18 cellular contexts compared by ENCODE assay signal in the genomic region with DNA sequence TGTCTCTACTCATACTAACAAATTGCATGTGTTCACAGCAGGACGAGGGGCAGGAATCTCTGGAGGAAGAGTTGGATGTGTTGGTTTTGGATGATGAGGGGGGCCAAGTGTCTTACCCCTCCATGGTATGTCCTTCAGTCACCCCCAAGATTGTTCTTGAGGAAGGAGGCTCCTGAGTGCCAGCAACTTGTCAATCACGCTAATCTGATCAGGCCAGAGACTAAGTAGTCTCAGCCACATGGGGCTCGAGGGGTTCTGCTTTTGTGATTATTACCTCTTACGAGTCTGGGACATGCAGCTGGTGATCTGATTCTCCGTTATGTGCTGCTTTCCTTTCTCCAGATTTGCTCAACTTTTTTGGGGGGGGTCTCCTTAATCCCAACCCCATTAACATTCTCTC. TPM values are rescaled to one million over a fixed set of nuclear protein-coding genes. Genes with fewer than 3 reads are reported as not detected.
DNase-seq lines count a peak whose midpoint lies in the region; ATAC-seq and TF ChIP-seq lines count a peak whose summit lies in the region.
"Had no signal": no experiment of that assay in that cellular context is flagged by ENCODE, and none has a peak within 500 bp of the region (broad histone marks: within the 10 kb centered on the region; RNA-seq: fewer than 3 reads in every experiment).

No MANE protein-coding gene starts in this region.

- no peaks in the 10 kb centered on the region for H3K9me2 ChIP-seq in hepatocyte (replicated peaks; ENCODE audit: insufficient read depth)

- no peak overlapping the region for H3K4me3 Mint-ChIP-seq in activated CD4-positive, alpha-beta T cell treated with anti-CD3 and anti-CD28 coated beads, Interleukin-2, amount 10 ng/mL, durations not matched to agents 24 days and 14 days
- no peak overlapping the region for H3K4me3 Mint-ChIP-seq in activated CD4-positive, alpha-beta T cell treated with anti-CD3 and anti-CD28 coated beads, Interleukin-2, amount 10 ng/mL, durations not matched to agents 7 days and 5 days
- H3K4me3 Mint-ChIP-seq: activated CD8-positive, alpha-beta T cell treated with anti-CD3 and anti-CD28 coated beads for 36 hours; activated T-cell treated with anti-CD3 and anti-CD28 coated beads, Interleukin-2, amount 50 U/mL, for 4 hours; B cell had no signal

- no peaks in the 10 kb centered on the region for H3K27me3 Mint-ChIP-seq in activated CD4-positive, alpha-beta T cell treated with anti-CD3 and anti-CD28 coated beads, Interleukin-2, amount 10 ng/mL, durations not matched to agents 24 days and 14 days
- H3K27me3 Mint-ChIP-seq in activated CD4-positive, alpha-beta T cell treated with anti-CD3 and anti-CD28 coated beads, Interleukin-2, amount 10 ng/mL, durations not matched to agents 7 days and 5 days: no peaks in the 10 kb centered on the region
- H3K27me3 Mint-ChIP-seq: activated CD8-positive, alpha-beta T cell treated with anti-CD3 and anti-CD28 coated beads for 36 hours; B cell had no signal

- H3K27ac ChIP-seq in hepatocyte: no peak overlapping the region
- H3K27ac ChIP-seq: esophagus muscularis mucosa, thoracic aorta had no signal

- peak overlapping the region; percentile 48 for H3K27ac Mint-ChIP-seq in activated CD4-positive, alpha-beta T cell treated with anti-CD3 and anti-CD28 coated beads, Interleukin-2, amount 10 ng/mL, durations not matched to agents 24 days and 14 days
- no peak overlapping the region for H3K27ac Mint-ChIP-seq in activated CD4-positive, alpha-beta T cell treated with anti-CD3 and anti-CD28 coated beads, Interleukin-2, amount 10 ng/mL, durations not matched to agents 7 days and 5 days
- H3K27ac Mint-ChIP-seq: activated CD8-positive, alpha-beta T cell treated with anti-CD3 and anti-CD28 coated beads for 36 hours; B cell had no signal

- TF ChIP-seq POLR2A in erythroblast (IDR thresholded peaks at IDR 0.05; ENCODE audit: low read length): no peak

- peaks cover 27% of the 10 kb centered on the region for H3K36me3 Mint-ChIP-seq in activated CD4-positive, alpha-beta T cell treated with anti-CD3 and anti-CD28 coated beads, Interleukin-2, amount 10 ng/mL, durations not matched to agents 24 days and 14 days (ENCODE audit: low read depth)
- peaks cover 5% of the 10 kb centered on the region for H3K36me3 Mint-ChIP-seq in activated CD4-positive, alpha-beta T cell treated with anti-CD3 and anti-CD28 coated beads, Interleukin-2, amount 10 ng/mL, durations not matched to agents 7 days and 5 days (ENCODE audit: low read depth)

- H4K20me1 ChIP-seq in hepatocyte (ENCODE audit: insufficient read depth, poor library complexity, severe bottlenecking): no peaks in the 10 kb centered on the region

- POLR2A ChIA-PET in activated CD4-positive, alpha-beta T cell treated with anti-CD3 and anti-CD28 coated beads, Interleukin-2, amount 10 ng/mL, durations not matched to agents 7 days and 5 days (lab: Charles Lee): interaction anchor here (0.5 kb wide), 1 partner anchor 298 kb away, joined by 3 read pairs; no protein-coding TSS in a partner anchor

- H3K27me3 ChIP-seq in hepatocyte: no peaks in the 10 kb centered on the region
- H3K27me3 ChIP-seq: esophagus muscularis mucosa had no signal

- DNase-seq in activated CD4-positive, alpha-beta T cell treated with anti-CD3 and anti-CD28 coated beads, Interleukin-2, amount 10 ng/mL, durations not matched to agents 24 days and 14 days: no peak
- no peak for DNase-seq in activated CD4-positive, alpha-beta T cell treated with anti-CD3 and anti-CD28 coated beads, Interleukin-2, amount 10 ng/mL, durations not matched to agents 7 days and 5 days
- DNase-seq in erythroblast (lab: John Stamatoyannopoulos, UW) (peak; percentile 20 to 54), putamen (ENCODE audit: low spot score) (no peak), hepatocyte (ENCODE audit: low spot score) (no peak), NCI-H345 (lab: John Stamatoyannopoulos, UW) (no peak)
- DNase-seq: 8988T; activated CD8-positive, alpha-beta T cell treated with anti-CD3 and anti-CD28 coated beads for 36 hours; activated T-cell treated with anti-CD3 and anti-CD28 coated beads, Interleukin-2, amount 50 U/mL, for 4 hours; midbrain; NCI-H1694 treated with DMSO at 0.1 percent for 48 hours; SW 1271 had no signal

- intact Hi-C loops in activated CD4-positive, alpha-beta T cell treated with anti-CD3 and anti-CD28 coated beads, Interleukin-2, amount 10 ng/mL, durations not matched to agents 24 days and 14 days (cut with micrococcal nuclease): no loop called here

- peak; percentile 27 for ATAC-seq in HG02642 (IDR thresholded peaks at IDR 0.05; ENCODE audit: poor library complexity, unreplicated experiment)
- ATAC-seq in HG03565 (IDR thresholded peaks at IDR 0.05; ENCODE audit: unreplicated experiment): peak; percentile 20
- ATAC-seq: activated T-cell treated with anti-CD3 and anti-CD28 coated beads, Interleukin-2, amount 50 U/mL, for 4 hours; HCT116 had no signal

- no peak overlapping the region for H2AFZ ChIP-seq in hepatocyte

- 92% methylated on average over 5 of the region's 5 CpGs for WGBS in hepatocyte (ENCODE audit: low lambda C conversion rate, missing lambda C conversion rate)

- no peak overlapping the region for H3K4me2 ChIP-seq in hepatocyte

- peaks cover 16% of the 10 kb centered on the region for H3K4me1 Mint-ChIP-seq in activated CD4-positive, alpha-beta T cell treated with anti-CD3 and anti-CD28 coated beads, Interleukin-2, amount 10 ng/mL, durations not matched to agents 24 days and 14 days
- H3K4me1 Mint-ChIP-seq in activated CD4-positive, alpha-beta T cell treated with anti-CD3 and anti-CD28 coated beads, Interleukin-2, amount 10 ng/mL, durations not matched to agents 7 days and 5 days: peaks cover 6% of the 10 kb centered on the region
- H3K4me1 Mint-ChIP-seq: B cell had no signal

- peaks cover 15% of the 10 kb centered on the region for H3K4me1 ChIP-seq in hepatocyte (ENCODE audit: insufficient read depth)

- H3K9me3 Mint-ChIP-seq in activated CD4-positive, alpha-beta T cell treated with anti-CD3 and anti-CD28 coated beads, Interleukin-2, amount 10 ng/mL, durations not matched to agents 24 days and 14 days: no peaks in the 10 kb centered on the region
- no peaks in the 10 kb centered on the region for H3K9me3 Mint-ChIP-seq in activated CD4-positive, alpha-beta T cell treated with anti-CD3 and anti-CD28 coated beads, Interleukin-2, amount 10 ng/mL, durations not matched to agents 7 days and 5 days
- H3K9me3 Mint-ChIP-seq: activated CD8-positive, alpha-beta T cell treated with anti-CD3 and anti-CD28 coated beads for 36 hours; activated T-cell treated with anti-CD3 and anti-CD28 coated beads, Interleukin-2, amount 50 U/mL, for 4 hours had no signal

- H3K36me3 ChIP-seq in hepatocyte (replicated peaks; ENCODE audit: insufficient read depth, low read depth): peaks cover 12% of the 10 kb centered on the region

- no peaks in the 10 kb centered on the region for H3K9me3 ChIP-seq in hepatocyte (ENCODE audit: low read depth)
- H3K9me3 ChIP-seq: esophagus muscularis mucosa, thoracic aorta had no signal

- H3K79me2 ChIP-seq in hepatocyte: no peaks in the 10 kb centered on the region

- CTCF ChIA-PET in activated CD4-positive, alpha-beta T cell treated with anti-CD3 and anti-CD28 coated beads, Interleukin-2, amount 10 ng/mL, durations not matched to agents 7 days and 5 days (lab: Charles Lee): interaction anchor here (0.7 kb wide), 1 partner anchor 16 kb away, joined by 3 read pairs; no protein-coding TSS in a partner anchor

- no peak overlapping the region for H3K4me3 ChIP-seq in hepatocyte
- H3K4me3 ChIP-seq: esophagus muscularis mucosa, thoracic aorta had no signal

- TF ChIP-seq CTCF in hepatocyte (IDR thresholded peaks at IDR 0.05; ENCODE audit: poor library complexity): no peak

RNA-seq across cellular contexts. Expression of gene CTNND1, which starts 54.3 kb away (rescaled TPM):
- total RNA-seq in activated CD4-positive, alpha-beta T cell treated with anti-CD3 and anti-CD28 coated beads, Interleukin-2, amount 10 ng/mL, durations not matched to agents 24 days and 14 days: 4.9 and 6.0 TPM in 2 replicates
- total RNA-seq in activated CD4-positive, alpha-beta T cell treated with anti-CD3 and anti-CD28 coated beads, Interleukin-2, amount 10 ng/mL, durations not matched to agents 7 days and 5 days: 1 to 10 TPM; 5.1 TPM
- total RNA-seq in hepatocyte: 124 and 130 TPM in 2 replicates
- 59.4 and 65.0 TPM in 2 replicates for polyA plus RNA-seq in hepatocyte

Comparison
In these comparisons a context has a peak if more than half of its experiments do, and no peak if none do; other contexts are left out.
1. DNase-seq: peak in erythroblast (2 of 2); none in activated CD4-positive, alpha-beta T cell treated with anti-CD3 and anti-CD28 coated beads, Interleukin-2, amount 10 ng/mL, durations not matched to agents 24 days and 14 days (single experiment), activated CD4-positive, alpha-beta T cell treated with anti-CD3 and anti-CD28 coated beads, Interleukin-2, amount 10 ng/mL, durations not matched to agents 7 days and 5 days (single experiment), putamen (single experiment), hepatocyte (single experiment) and NCI-H345 (single experiment).
2. RNA of gene CTNND1, which starts 54.3 kb away (total RNA-seq): 124 to 130 TPM in hepatocyte; 5.1 TPM in activated CD4-positive, alpha-beta T cell treated with anti-CD3 and anti-CD28 coated beads, Interleukin-2, amount 10 ng/mL, durations not matched to agents 7 days and 5 days and 4.9 to 6.0 TPM in activated CD4-positive, alpha-beta T cell treated with anti-CD3 and anti-CD28 coated beads, Interleukin-2, amount 10 ng/mL, durations not matched to agents 24 days and 14 days; every median in the first group is over 10 times any median in the second.